In the genomic region with DNA sequence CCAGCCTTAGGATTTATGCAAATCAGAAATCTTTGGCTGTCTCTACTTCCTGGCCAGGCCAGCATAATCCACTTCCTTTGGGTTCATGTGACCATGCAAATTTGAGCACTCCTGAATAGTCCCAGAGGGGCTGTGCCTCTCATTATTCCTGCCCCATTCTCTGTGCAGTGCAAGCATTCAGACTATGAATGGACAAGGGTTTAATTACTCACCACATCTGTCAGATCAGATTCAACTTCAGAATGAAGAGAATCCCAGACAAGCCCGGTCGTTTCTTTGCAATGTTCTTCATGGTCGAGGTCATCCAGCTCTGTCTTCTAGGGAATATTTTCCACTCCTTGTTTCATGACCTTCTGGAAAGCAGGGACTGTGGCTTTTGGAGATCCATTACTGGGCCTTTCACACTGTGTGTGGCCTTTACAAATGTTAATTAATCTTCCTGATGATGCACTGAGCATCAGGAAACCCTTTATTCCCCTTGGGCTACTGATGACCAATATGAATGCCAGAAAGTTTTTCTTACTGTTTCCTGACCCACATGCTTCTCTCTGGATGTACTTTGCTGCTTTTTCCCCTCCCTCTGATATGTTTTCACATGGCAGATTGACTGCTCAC, we compare ENCODE assay signal across 9 cellular contexts.
DNase-seq lines count a peak whose midpoint lies in the region; ATAC-seq, FAIRE-seq and TF ChIP-seq lines count a peak whose summit lies in the region.
"Had no signal": no experiment of that assay in that cellular context is flagged by ENCODE, and none has a peak within 500 bp of the region (broad histone marks: within the 10 kb centered on the region; RNA-seq: fewer than 3 reads in every experiment).

No MANE protein-coding gene starts in this region.

- no peak overlapping the region for H3K27ac ChIP-seq in DOHH2 (ENCODE audit: low read depth, low read length)
- H3K27ac ChIP-seq in astrocyte (ENCODE audit: low read depth, low read length): no peak overlapping the region
- no peak overlapping the region for H3K27ac ChIP-seq in mesenchymal stem cell (ENCODE audit: low read length, poor library complexity, severe bottlenecking)
- H3K27ac ChIP-seq in upper lobe of right lung: no peak overlapping the region

- H3K36me3 Mint-ChIP-seq in astrocyte (ENCODE audit: low read depth, unreplicated experiment): peaks cover 3% of the 10 kb centered on the region

- H4K8ac ChIP-seq in mesenchymal stem cell (ENCODE audit: low read length): no peak overlapping the region

- H2AFZ ChIP-seq in astrocyte (ENCODE audit: low read depth, low read length) (no peak overlapping the region), mesenchymal stem cell (ENCODE audit: low read depth, low read length) (no peak overlapping the region)

- H3K4me3 Mint-ChIP-seq in astrocyte (ENCODE audit: unreplicated experiment): no peak overlapping the region
- H3K4me3 Mint-ChIP-seq: activated CD8-positive, alpha-beta T cell treated with anti-CD3 and anti-CD28 coated beads, Interleukin-2, amount 10 ng/mL, durations not matched to agents 7 days and 5 days had no signal

- H4K91ac ChIP-seq in mesenchymal stem cell (ENCODE audit: low read length): no peak overlapping the region

- peaks cover 2% of the 10 kb centered on the region for H3K79me1 ChIP-seq in mesenchymal stem cell (replicated peaks; ENCODE audit: low read length, poor library complexity, severe bottlenecking)

- no peaks in the 10 kb centered on the region for H3K27me3 ChIP-seq in DOHH2 (ENCODE audit: control insufficient read depth, low read length)
- H3K27me3 ChIP-seq in astrocyte (ENCODE audit: insufficient read depth, low read length): no peaks in the 10 kb centered on the region
- H3K27me3 ChIP-seq in mesenchymal stem cell (ENCODE audit: control insufficient read depth in 1 of 2, insufficient read depth in 1 of 2, low read length in 2 of 2): no peaks in the 10 kb centered on the region
- H3K27me3 ChIP-seq in upper lobe of right lung: no peaks in the 10 kb centered on the region

- peaks cover 15% of the 10 kb centered on the region for H3K4me1 ChIP-seq in DOHH2 (ENCODE audit: control insufficient read depth, low read length)
- peaks cover 8% of the 10 kb centered on the region for H3K4me1 ChIP-seq in astrocyte (ENCODE audit: insufficient read depth, low read length)
- no peaks in the 10 kb centered on the region for H3K4me1 ChIP-seq in mesenchymal stem cell (ENCODE audit: control insufficient read depth, insufficient read depth, low read depth, low read length)
- no peaks in the 10 kb centered on the region for H3K4me1 ChIP-seq in upper lobe of right lung

- H3K14ac ChIP-seq in mesenchymal stem cell (ENCODE audit: low read length in 2 of 2): no peak overlapping the region

- no peak for FAIRE-seq in astrocyte (lab: Jason Lieb, UNC)

- H3F3A ChIP-seq in DOHH2 (ENCODE audit: control insufficient read depth, insufficient read depth): no peaks in the 10 kb centered on the region

- no peak overlapping the region for H3K23ac ChIP-seq in mesenchymal stem cell (ENCODE audit: low read length in 2 of 2)

- H3K9me3 Mint-ChIP-seq in astrocyte (ENCODE audit: unreplicated experiment): no peaks in the 10 kb centered on the region

- H3K4me3 ChIP-seq in DOHH2 (ENCODE audit: low read length) (no peak overlapping the region), astrocyte (ENCODE audit: insufficient read depth, low read depth, low read length) (no peak overlapping the region), mesenchymal stem cell (ENCODE audit: insufficient read depth in 1 of 2, low read depth in 1 of 2, low read length in 2 of 2) (no peak overlapping the region), upper lobe of right lung (no peak overlapping the region)

- H3K4me1 Mint-ChIP-seq in astrocyte (ENCODE audit: low read depth, unreplicated experiment): peaks cover 13% of the 10 kb centered on the region

- intact Hi-C loops in upper lobe of right lung (cut with DNase I): no loop called here

- H3K18ac ChIP-seq in mesenchymal stem cell (ENCODE audit: low read depth in 1 of 2, low read length in 2 of 2): peak overlapping the region; percentile 12 to 14

- H2AK5ac ChIP-seq in mesenchymal stem cell (ENCODE audit: low read length, severe bottlenecking): no peak overlapping the region

- H2BK15ac ChIP-seq in mesenchymal stem cell (ENCODE audit: low read depth, poor library complexity, severe bottlenecking): no peak overlapping the region

- TF ChIP-seq CTCF in DOHH2 (IDR thresholded peaks at IDR 0.05; ENCODE audit: low read depth, low read length, poor library complexity, severe bottlenecking) (no peak), astrocyte (IDR thresholded peaks at IDR 0.05; ENCODE audit: insufficient read depth, low read depth, low read length) (no peak), upper lobe of right lung (IDR thresholded peaks at IDR 0.05) (no peak)

- H3K36me3 ChIP-seq in DOHH2 (ENCODE audit: control insufficient read depth, low read length) (no peaks in the 10 kb centered on the region), astrocyte (ENCODE audit: insufficient read depth, low read length) (no peaks in the 10 kb centered on the region), mesenchymal stem cell (ENCODE audit: control insufficient read depth in 1 of 2, insufficient read depth in 2 of 2, low read depth in 1 of 2, low read length in 2 of 2) (no peaks in the 10 kb centered on the region), upper lobe of right lung (no peaks in the 10 kb centered on the region)

- no peaks in the 10 kb centered on the region for H3K79me2 ChIP-seq in DOHH2 (ENCODE audit: control insufficient read depth, low read length)
- no peaks in the 10 kb centered on the region for H3K79me2 ChIP-seq in astrocyte (ENCODE audit: insufficient read depth, low read length)

- H2BK120ac ChIP-seq in mesenchymal stem cell (ENCODE audit: low read depth, low read length): no peak overlapping the region

- no peak overlapping the region for H3K9ac ChIP-seq in astrocyte (ENCODE audit: low read length)
- H3K9ac ChIP-seq in mesenchymal stem cell (ENCODE audit: low read length): no peak overlapping the region

- H3K9me2 ChIP-seq in DOHH2 (replicated peaks; ENCODE audit: control insufficient read depth, low read length): no peaks in the 10 kb centered on the region

- peak overlapping the region; percentile 39 for H2BK5ac ChIP-seq in mesenchymal stem cell (ENCODE audit: low read depth, low read length, poor library complexity, severe bottlenecking)

- 46% methylated on average over 3 of the region's 3 CpGs for WGBS in mesenchymal stem cell

- peak overlapping the region; percentile 13 for H3K27ac Mint-ChIP-seq in astrocyte (ENCODE audit: unreplicated experiment)
- H3K27ac Mint-ChIP-seq: activated CD8-positive, alpha-beta T cell treated with anti-CD3 and anti-CD28 coated beads, Interleukin-2, amount 10 ng/mL, durations not matched to agents 7 days and 5 days had no signal

- H3K27me3 Mint-ChIP-seq in astrocyte (ENCODE audit: low read depth, unreplicated experiment): no peaks in the 10 kb centered on the region

- H3K9me3 ChIP-seq in DOHH2 (ENCODE audit: control insufficient read depth, insufficient read depth, low read length) (no peaks in the 10 kb centered on the region), astrocyte (ENCODE audit: insufficient read depth, low read depth, low read length) (no peaks in the 10 kb centered on the region), mesenchymal stem cell (ENCODE audit: control insufficient read depth, low read length) (no peaks in the 10 kb centered on the region), upper lobe of right lung (no peaks in the 10 kb centered on the region)

- H4K20me1 ChIP-seq in DOHH2 (ENCODE audit: control insufficient read depth, insufficient read depth, low read depth, low read length) (no peaks in the 10 kb centered on the region), astrocyte (ENCODE audit: insufficient read depth, low read length) (no peaks in the 10 kb centered on the region)

- peak; percentile 45 for DNase-seq in astrocyte (ENCODE audit: low read depth)
- DNase-seq in mesenchymal stem cell: peak; percentile 34
- no peak for DNase-seq in upper lobe of right lung
- no peak for DNase-seq in HuH-7 (ENCODE audit: low spot score)
- DNase-seq: activated CD8-positive, alpha-beta T cell treated with anti-CD3 and anti-CD28 coated beads, Interleukin-2, amount 10 ng/mL, durations not matched to agents 7 days and 5 days had no signal

- H3K4me2 ChIP-seq in DOHH2 (ENCODE audit: low read length): peak overlapping the region; percentile 28
- H3K4me2 ChIP-seq in astrocyte (ENCODE audit: low read length): peak overlapping the region; percentile 29
- no peak overlapping the region for H3K4me2 ChIP-seq in mesenchymal stem cell (ENCODE audit: low read length, poor library complexity, severe bottlenecking)

- H2BK12ac ChIP-seq in mesenchymal stem cell (ENCODE audit: low read length in 2 of 2): no peak overlapping the region

- ATAC-seq in HG03432 (IDR thresholded peaks at IDR 0.05; ENCODE audit: unreplicated experiment): peak; percentile 72
- no peak for ATAC-seq in GM18520 (IDR thresholded peaks at IDR 0.05; ENCODE audit: unreplicated experiment)
- ATAC-seq in upper lobe of right lung: no peak
- ATAC-seq in activated CD4-positive, CD25-positive, alpha-beta regulatory T cell treated with anti-CD3 and anti-CD28 coated beads, Interleukin-2, amount 50 U/mL, for 24 hours: no peak
- ATAC-seq: activated CD8-positive, alpha-beta T cell treated with anti-CD3 and anti-CD28 coated beads, Interleukin-2, amount 10 ng/mL, durations not matched to agents 7 days and 5 days had no signal

- H3K4ac ChIP-seq in mesenchymal stem cell (ENCODE audit: low read depth in 1 of 2, low read length in 2 of 2): no peak overlapping the region

Comparison
In these comparisons a context has a peak if more than half of its experiments do, and no peak if none do; other contexts are left out.
1. DNase-seq: peak in astrocyte (single experiment) and mesenchymal stem cell (single experiment); none in upper lobe of right lung (single experiment) and HuH-7 (single experiment).